In the genomic region with DNA sequence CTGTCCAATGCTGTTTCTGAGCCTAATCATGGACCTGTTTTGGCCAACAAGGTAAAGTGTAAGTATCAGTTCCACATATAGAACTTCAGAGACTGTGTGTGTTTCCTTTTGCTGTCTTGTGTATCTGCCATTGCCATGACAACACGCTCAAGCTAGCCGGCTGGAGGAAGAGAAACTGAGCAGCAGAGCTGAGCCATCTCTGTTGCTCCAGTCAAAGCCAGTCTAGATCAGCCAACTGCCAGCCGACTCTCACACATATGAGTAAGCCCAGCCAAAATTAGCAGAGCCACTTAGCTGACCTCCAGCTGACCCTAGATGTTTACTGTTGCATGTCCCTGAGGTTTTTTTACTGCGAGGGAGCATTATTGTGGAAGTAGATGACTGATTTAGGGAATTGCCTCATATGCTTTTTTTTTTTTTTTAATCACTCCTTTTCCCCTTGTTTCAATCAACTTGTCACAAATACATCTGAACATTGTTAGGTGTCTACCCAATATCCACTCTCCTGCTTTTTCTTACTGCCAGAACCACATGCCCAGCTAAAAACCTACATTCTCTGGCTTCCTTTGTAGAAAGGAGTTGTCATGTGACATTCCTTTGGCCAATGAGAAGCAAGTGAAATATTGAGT, we compare ENCODE assay signal across 8 cellular contexts.
DNase-seq lines count a peak whose midpoint lies in the region; ATAC-seq and TF ChIP-seq lines count a peak whose summit lies in the region.

No MANE protein-coding gene starts in this region.

- DNase-seq in A172 (ENCODE audit: low spot score): peak; percentile 37
- DNase-seq in Peyer's patch: peak in 2 of 3 donors; percentile 77 to 83
- DNase-seq in germinal center (ENCODE audit: low spot score): peak; percentile 75
- DNase-seq in DMS 273 treated with DMSO at 0.1 percent for 48 hours (lab: John Stamatoyannopoulos, UW): no peak
- DNase-seq in effector memory CD4-positive, alpha-beta T cell: no peak
- no peak for DNase-seq in NCI-H446 treated with DMSO at 0.1 percent for 48 hours (lab: John Stamatoyannopoulos, UW)

- no peaks in the 10 kb centered on the region for H3K27me3 ChIP-seq in Peyer's patch
- no peaks in the 10 kb centered on the region for H3K27me3 ChIP-seq in effector memory CD4-positive, alpha-beta T cell (replicated peaks; ENCODE audit: control insufficient read depth, insufficient read depth, low read length, poor library complexity, severe bottlenecking)

- TF ChIP-seq CTCF in Peyer's patch (IDR thresholded peaks at IDR 0.05): no peak

- H3K36me3 ChIP-seq in Peyer's patch: no peaks in the 10 kb centered on the region
- no peaks in the 10 kb centered on the region for H3K36me3 ChIP-seq in effector memory CD4-positive, alpha-beta T cell (ENCODE audit: control insufficient read depth, insufficient read depth, low read length)

- ATAC-seq in GM18858 (IDR thresholded peaks at IDR 0.05; ENCODE audit: unreplicated experiment) (peak; percentile 93), HG02938 (IDR thresholded peaks at IDR 0.05; ENCODE audit: unreplicated experiment) (peak; percentile 88)

- peaks cover 0 to 4% (median 1%) of the 10 kb centered on the region in 4 donors for H3K9me3 ChIP-seq in Peyer's patch
- H3K9me3 ChIP-seq in effector memory CD4-positive, alpha-beta T cell (ENCODE audit: control insufficient read depth, low read length): no peaks in the 10 kb centered on the region

- no peak overlapping the region for H3K4me3 ChIP-seq in Peyer's patch
- no peak overlapping the region for H3K4me3 ChIP-seq in effector memory CD4-positive, alpha-beta T cell (ENCODE audit: insufficient read depth, low read depth, low read length, poor library complexity, severe bottlenecking)

- no peak for TF ChIP-seq POLR2A in Peyer's patch (IDR thresholded peaks at IDR 0.05)

- H3K4me1 ChIP-seq in Peyer's patch: peaks cover 0 to 10% (median 7%) of the 10 kb centered on the region in 4 donors
- H3K4me1 ChIP-seq in effector memory CD4-positive, alpha-beta T cell (ENCODE audit: control insufficient read depth, insufficient read depth, low read length, poor library complexity, severe bottlenecking): peaks cover 10% of the 10 kb centered on the region

- H3K27ac ChIP-seq in Peyer's patch: no peak overlapping the region
- H3K27ac ChIP-seq in effector memory CD4-positive, alpha-beta T cell (ENCODE audit: insufficient read depth, low read length, poor library complexity, severe bottlenecking): no peak overlapping the region

Comparison
In these comparisons a context has a peak if more than half of its experiments do, and no peak if none do; other contexts are left out.
1. DNase-seq: peak in A172 (single experiment), Peyer's patch (2 of 3) and germinal center (single experiment); none in DMS 273 treated with DMSO at 0.1 percent for 48 hours (single experiment), effector memory CD4-positive, alpha-beta T cell (0 of 3) and NCI-H446 treated with DMSO at 0.1 percent for 48 hours (single experiment).